In genomic region chr2:152016175-152017120, GRCh38 we compare ENCODE assay signal across 1 cellular context.
TF ChIP-seq lines count a peak whose summit lies in the region.

No MANE protein-coding gene starts in this region.

TF ChIP-seq in HepG2, 621 proteins besides CTCF, POLR2A, EP300 and RAD21 (continued from another document and continues in another):
- TF ChIP-seq ZNF788 (CRISPR knock-in tag; IDR thresholded peaks at IDR 0.05; ENCODE audit: borderline replicate concordance) (no peak), ZNF562 (CRISPR knock-in tag; IDR thresholded peaks at IDR 0.05; ENCODE audit: borderline replicate concordance) (no peak), ZSCAN29 (CRISPR knock-in tag; conservative IDR thresholded peaks at IDR 0.05) (no peak), TAF1 (CRISPR knock-in tag; IDR thresholded peaks at IDR 0.05) (no peak), ZNF609 (CRISPR knock-in tag; IDR thresholded peaks at IDR 0.05; ENCODE audit: borderline replicate concordance) (0 out of 2 replicates have a peak, but pooled peaks have one; percentile 36), ZC3H4 (CRISPR knock-in tag; IDR thresholded peaks at IDR 0.05; ENCODE audit: borderline replicate concordance) (no peak), HMG20A (CRISPR knock-in tag; IDR thresholded peaks at IDR 0.05; ENCODE audit: borderline replicate concordance) (peak; percentile 53; the same call in 1 of the 2 replicates), ZNF646 (CRISPR knock-in tag; IDR thresholded peaks at IDR 0.05) (no peak), TERF1 (CRISPR knock-in tag; IDR thresholded peaks at IDR 0.05) (no peak), HNRNPUL1 (IDR thresholded peaks at IDR 0.05; ENCODE audit: low read depth, low read length) (no peak), NFE2L2 (IDR thresholded peaks at IDR 0.05; ENCODE audit: low read length) (no peak), ZNF484 (CRISPR knock-in tag; IDR thresholded peaks at IDR 0.05; ENCODE audit: borderline replicate concordance, low read depth) (no peak), NFIC (IDR thresholded peaks at IDR 0.05; ENCODE audit: low read length) (no peak), MEIS1 (CRISPR knock-in tag; IDR thresholded peaks at IDR 0.05; ENCODE audit: borderline replicate concordance) (no peak; the same call in 1 of the 2 replicates), THRA (CRISPR knock-in tag; IDR thresholded peaks at IDR 0.05; ENCODE audit: borderline replicate concordance) (no peak), ARNTL (CRISPR knock-in tag; IDR thresholded peaks at IDR 0.05) (no peak), MBNL3 (CRISPR knock-in tag; conservative IDR thresholded peaks at IDR 0.05) (no peak), CHCHD3 (CRISPR knock-in tag; IDR thresholded peaks at IDR 0.05) (no peak), HDAC2 (CRISPR knock-in tag; IDR thresholded peaks at IDR 0.05) (peak; percentile 60; the same call in 1 of the 2 replicates), ZNF430 (CRISPR knock-in tag; IDR thresholded peaks at IDR 0.05) (no peak), PRDM15 (CRISPR knock-in tag; IDR thresholded peaks at IDR 0.05) (no peak), KIAA2018 (CRISPR knock-in tag; IDR thresholded peaks at IDR 0.05; ENCODE audit: borderline replicate concordance) (no peak), ZNF724P (CRISPR knock-in tag; IDR thresholded peaks at IDR 0.05; ENCODE audit: borderline replicate concordance) (no peak), ZBTB20 (CRISPR knock-in tag; IDR thresholded peaks at IDR 0.05; ENCODE audit: borderline replicate concordance, low read depth) (no peak), ZNF337 (CRISPR knock-in tag; IDR thresholded peaks at IDR 0.05; ENCODE audit: borderline replicate concordance, low read depth) (no peak), TCF7L2 (IDR thresholded peaks at IDR 0.05; ENCODE audit: low read depth, low read length) (peak; percentile 42; the same call in 1 of the 2 replicates)
